In genomic region chr14:69260979-69261605, GRCh38 we compare ENCODE assay signal across 1 cellular context.
TF ChIP-seq lines count a peak whose summit lies in the region.

No MANE protein-coding gene starts in this region.

TF ChIP-seq in HepG2, 621 proteins besides CTCF, POLR2A, EP300 and RAD21 (continued from another document and continues in another):
- no peak for TF ChIP-seq ZNF7 (CRISPR knock-in tag; IDR thresholded peaks at IDR 0.05)
- TF ChIP-seq ZMAT3 (CRISPR knock-in tag; conservative IDR thresholded peaks at IDR 0.05): no peak
- no peak for TF ChIP-seq EED (CRISPR knock-in tag; IDR thresholded peaks at IDR 0.05)
- no peak for TF ChIP-seq NFKB2 (CRISPR knock-in tag; IDR thresholded peaks at IDR 0.05; ENCODE audit: borderline replicate concordance)
- TF ChIP-seq ZFP1 (CRISPR knock-in tag; IDR thresholded peaks at IDR 0.05): no peak
- TF ChIP-seq BORCS8-MEF2B (CRISPR knock-in tag; IDR thresholded peaks at IDR 0.05): 0 out of 2 replicates have a peak, but pooled peaks have one; percentile 23
- TF ChIP-seq LBX2 (CRISPR knock-in tag; IDR thresholded peaks at IDR 0.05; ENCODE audit: borderline replicate concordance): no peak
- no peak for TF ChIP-seq RERE (CRISPR knock-in tag; IDR thresholded peaks at IDR 0.05; ENCODE audit: low read depth)
- TF ChIP-seq PAF1 (CRISPR knock-in tag; IDR thresholded peaks at IDR 0.05): no peak
- no peak for TF ChIP-seq CREBL2 (CRISPR knock-in tag; IDR thresholded peaks at IDR 0.05; ENCODE audit: borderline replicate concordance)
- TF ChIP-seq ZNF782 (CRISPR knock-in tag; IDR thresholded peaks at IDR 0.05; ENCODE audit: borderline replicate concordance): 0 out of 2 replicates have a peak, but pooled peaks have one; percentile 72
- TF ChIP-seq TOE1 (CRISPR knock-in tag; IDR thresholded peaks at IDR 0.05): no peak
- no peak for TF ChIP-seq E2F1 (CRISPR knock-in tag; IDR thresholded peaks at IDR 0.05)
- no peak for TF ChIP-seq E2F2 (CRISPR knock-in tag; IDR thresholded peaks at IDR 0.05; ENCODE audit: borderline replicate concordance)
- TF ChIP-seq FOXJ3 (CRISPR knock-in tag; IDR thresholded peaks at IDR 0.05; ENCODE audit: borderline replicate concordance): no peak
- no peak for TF ChIP-seq HCFC1 (IDR thresholded peaks at IDR 0.05; ENCODE audit: low read depth, low read length)
- no peak for TF ChIP-seq XBP1 (CRISPR knock-in tag; IDR thresholded peaks at IDR 0.05)
- no peak for TF ChIP-seq HMGA1 (CRISPR knock-in tag; conservative IDR thresholded peaks at IDR 0.05)
- peak; percentile 69; the same call in 1 of the 2 replicates for TF ChIP-seq ZNF777 (CRISPR knock-in tag; IDR thresholded peaks at IDR 0.05)
- TF ChIP-seq ZNF646 (CRISPR knock-in tag; IDR thresholded peaks at IDR 0.05): no peak
- TF ChIP-seq GMEB2 (CRISPR knock-in tag; IDR thresholded peaks at IDR 0.05; ENCODE audit: low read depth): no peak
- TF ChIP-seq TEAD2 (CRISPR knock-in tag; IDR thresholded peaks at IDR 0.05): no peak
- no peak for TF ChIP-seq GTF2F1 (IDR thresholded peaks at IDR 0.05; ENCODE audit: low read length)
- TF ChIP-seq MBD4 (IDR thresholded peaks at IDR 0.05; ENCODE audit: borderline replicate concordance, low read length): no peak
- no peak for TF ChIP-seq ZNF607 (CRISPR knock-in tag; IDR thresholded peaks at IDR 0.05; ENCODE audit: borderline replicate concordance)
- no peak for TF ChIP-seq ATF3 (CRISPR knock-in tag; IDR thresholded peaks at IDR 0.05)
- TF ChIP-seq ZNF720 (CRISPR knock-in tag; IDR thresholded peaks at IDR 0.05): no peak
- no peak for TF ChIP-seq EEA1 (CRISPR knock-in tag; IDR thresholded peaks at IDR 0.05; ENCODE audit: borderline replicate concordance)
- no peak for TF ChIP-seq YEATS2 (CRISPR knock-in tag; IDR thresholded peaks at IDR 0.05; ENCODE audit: borderline replicate concordance)
- no peak for TF ChIP-seq SETDB1 (CRISPR knock-in tag; IDR thresholded peaks at IDR 0.05; ENCODE audit: borderline replicate concordance)
- no peak for TF ChIP-seq ZNF737 (CRISPR knock-in tag; IDR thresholded peaks at IDR 0.05; ENCODE audit: borderline replicate concordance)
- 0 out of 2 replicates have a peak, but pooled peaks have one; percentile 7 for TF ChIP-seq ZNF772 (CRISPR knock-in tag; IDR thresholded peaks at IDR 0.05)
- no peak for TF ChIP-seq ZNF251 (CRISPR knock-in tag; IDR thresholded peaks at IDR 0.05)
- TF ChIP-seq PBX3 (CRISPR knock-in tag; IDR thresholded peaks at IDR 0.05; ENCODE audit: borderline replicate concordance): no peak
- no peak; the same call in 1 of the 2 replicates for TF ChIP-seq ZBTB14 (CRISPR knock-in tag; IDR thresholded peaks at IDR 0.05)
- no peak for TF ChIP-seq ZNF329 (CRISPR knock-in tag; IDR thresholded peaks at IDR 0.05; ENCODE audit: low read depth)
- no peak for TF ChIP-seq BCLAF1 (IDR thresholded peaks at IDR 0.05)
- TF ChIP-seq ZNF44 (CRISPR knock-in tag; IDR thresholded peaks at IDR 0.05): no peak
